In the genomic region with DNA sequence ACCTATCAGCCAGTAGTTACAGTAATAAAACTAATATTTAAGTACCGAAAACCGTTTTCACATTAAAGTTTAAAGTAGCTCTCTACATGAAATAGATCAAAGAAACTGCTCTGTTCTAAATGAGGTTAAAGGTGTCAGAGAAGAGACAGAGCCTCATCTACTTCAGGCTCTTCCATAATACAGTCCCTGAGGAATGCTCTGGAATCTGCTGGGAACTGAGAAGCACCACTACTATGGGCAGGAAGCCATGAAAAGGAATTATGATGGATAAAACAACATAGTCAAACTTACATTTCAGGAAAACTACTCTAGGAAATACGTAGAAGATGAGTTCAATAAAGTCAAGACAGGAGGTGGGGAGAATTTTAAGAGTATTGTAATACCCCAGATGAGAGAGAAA, we compare ENCODE assay signal across 23 cellular contexts. TPM values are rescaled to one million over a fixed set of nuclear protein-coding genes. Genes with fewer than 3 reads are reported as not detected.
DNase-seq lines count a peak whose midpoint lies in the region; ATAC-seq and TF ChIP-seq lines count a peak whose summit lies in the region.
"Had no signal": no experiment of that assay in that cellular context is flagged by ENCODE, and none has a peak within 500 bp of the region (broad histone marks: within the 10 kb centered on the region; RNA-seq: fewer than 3 reads in every experiment).

No MANE protein-coding gene starts in this region.

- no peaks in the 10 kb centered on the region for H3K27me3 ChIP-seq in CD4-positive, alpha-beta memory T cell (ENCODE audit: insufficient read depth, low read length)
- H3K27me3 ChIP-seq in RWPE2 (ENCODE audit: insufficient read depth, poor library complexity, severe bottlenecking), result no peaks in the 10 kb centered on the region
- no peaks in the 10 kb centered on the region for H3K27me3 ChIP-seq in vagina
- H3K27me3 ChIP-seq: adrenal gland, esophagus squamous epithelium had no signal

- peaks cover 12 to 15% of the 10 kb centered on the region in 2 donors for H3K36me3 Mint-ChIP-seq in CD4-positive, alpha-beta memory T cell
- H3K36me3 Mint-ChIP-seq in activated naive CD4-positive, alpha-beta T cell treated with anti-CD3 and anti-CD28 coated beads for 36 hours (ENCODE audit: low read depth), result peaks cover 7% of the 10 kb centered on the region
- H3K36me3 Mint-ChIP-seq: IgD-negative memory B cell had no signal

- intact Hi-C loops in CD4-positive, alpha-beta memory T cell (cut with micrococcal nuclease), result loop anchor here (2.0 kb wide), 1 partner anchor 59 kb away; the partner anchor contains the start of gene ROCK1
- intact Hi-C loops in vagina (cut with DNase I), result no loop called here
- intact Hi-C loops in activated naive CD4-positive, alpha-beta T cell treated with anti-CD3 and anti-CD28 coated beads for 36 hours (cut with micrococcal nuclease), result no loop called here

- DNase-seq in CD4-positive, alpha-beta memory T cell, result no peak
- DNase-seq in RWPE2 (ENCODE audit: low spot score) (no peak), fibroblast of mammary gland (ENCODE audit: low read depth) (peak; percentile 42), skeletal muscle cell (ENCODE audit: low read depth) (peak; percentile 14), globus pallidus (ENCODE audit: low spot score) (no peak), vagina (ENCODE audit: extremely low spot score in 2 of 2) (no peak)
- no peak for DNase-seq in activated naive CD4-positive, alpha-beta T cell treated with anti-CD3 and anti-CD28 coated beads for 36 hours
- DNase-seq: activated CD4-positive, alpha-beta memory T cell treated with anti-CD3 and anti-CD28 coated beads, Interleukin-2, amount 10 ng/mL, durations not matched to agents 7 days and 5 days; activated effector memory CD4-positive, alpha-beta T cell treated with anti-CD3 and anti-CD28 coated beads, Interleukin-2, amount 50 U/mL, for 16 hours; adrenal gland; cortex of kidney; endodermal cell; esophagus squamous epithelium; kidney glomerular epithelial cell; NCI-H1417 treated with DMSO at 0.1 percent for 48 hours; NCI-H446; SHP77 treated with DMSO at 0.1 percent for 48 hours; small intestine; stimulated activated CD4-positive, alpha-beta T cell treated with anti-CD3 and anti-CD28 coated beads, Interleukin-2, amount 100 ng/mL, for 24 hours had no signal

- peak overlapping the region in 6 of 7 donors; percentile 3 to 80 (median 39) for H3K27ac Mint-ChIP-seq in CD4-positive, alpha-beta memory T cell
- H3K27ac Mint-ChIP-seq in activated naive CD4-positive, alpha-beta T cell treated with anti-CD3 and anti-CD28 coated beads for 36 hours, result no peak overlapping the region
- H3K27ac Mint-ChIP-seq: activated CD4-positive, alpha-beta memory T cell treated with anti-CD3 and anti-CD28 coated beads, Interleukin-2, amount 10 ng/mL, durations not matched to agents 7 days and 5 days; endodermal cell had no signal

- no peak for TF ChIP-seq POLR2A in vagina (IDR thresholded peaks at IDR 0.05)

- POLR2A ChIA-PET in CD4-positive, alpha-beta memory T cell (lab: Charles Lee; ENCODE audit: partially characterized antibody), result interaction anchor here (1.0 kb wide), 1 partner anchor 49 kb away, joined by 3 read pairs; no protein-coding TSS in a partner anchor

- no peaks in the 10 kb centered on the region for H3K27me3 Mint-ChIP-seq in CD4-positive, alpha-beta memory T cell
- H3K27me3 Mint-ChIP-seq in activated naive CD4-positive, alpha-beta T cell treated with anti-CD3 and anti-CD28 coated beads for 36 hours (ENCODE audit: low read depth), result no peaks in the 10 kb centered on the region
- H3K27me3 Mint-ChIP-seq: activated CD4-positive, alpha-beta memory T cell treated with anti-CD3 and anti-CD28 coated beads, Interleukin-2, amount 10 ng/mL, durations not matched to agents 7 days and 5 days; IgD-negative memory B cell had no signal

- H3K36me3 ChIP-seq in CD4-positive, alpha-beta memory T cell (ENCODE audit: insufficient read depth, low read length), result peaks cover 3% of the 10 kb centered on the region
- peaks cover 19% of the 10 kb centered on the region for H3K36me3 ChIP-seq in RWPE2 (ENCODE audit: low read depth)
- H3K36me3 ChIP-seq in vagina, result no peaks in the 10 kb centered on the region
- H3K36me3 ChIP-seq: adrenal gland had no signal

- H3K4me1 ChIP-seq in CD4-positive, alpha-beta memory T cell (ENCODE audit: insufficient read depth, low read length), result peaks cover 65% of the 10 kb centered on the region
- H3K4me1 ChIP-seq in RWPE2 (ENCODE audit: insufficient read depth, poor library complexity, severe bottlenecking) (peaks cover 17% of the 10 kb centered on the region), vagina (peaks cover 39% of the 10 kb centered on the region)

- peaks cover 36 to 60% (median 48%) of the 10 kb centered on the region in 4 donors for H3K4me1 Mint-ChIP-seq in CD4-positive, alpha-beta memory T cell
- peaks cover 34% of the 10 kb centered on the region for H3K4me1 Mint-ChIP-seq in activated naive CD4-positive, alpha-beta T cell treated with anti-CD3 and anti-CD28 coated beads for 36 hours (ENCODE audit: low read depth)
- H3K4me1 Mint-ChIP-seq: endodermal cell had no signal

- CTCF ChIA-PET in CD4-positive, alpha-beta memory T cell (lab: Charles Lee; ENCODE audit: partially characterized antibody), result interaction anchor here (1.2 kb wide), 1 partner anchor 9 kb away, joined by 3 read pairs; no protein-coding TSS in a partner anchor
- CTCF ChIA-PET in activated naive CD4-positive, alpha-beta T cell treated with anti-CD3 and anti-CD28 coated beads for 36 hours (lab: Charles Lee), result interaction anchor here (0.5 to 1.3 kb wide), 3 partner anchors 9 to 85 kb away, joined by 3 read pairs; no protein-coding TSS in a partner anchor

- no peak overlapping the region for H3K27ac ChIP-seq in CD4-positive, alpha-beta memory T cell (ENCODE audit: low read depth, low read length)
- peak overlapping the region; percentile 82 for H3K27ac ChIP-seq in RWPE2 (ENCODE audit: poor library complexity, severe bottlenecking)
- H3K27ac ChIP-seq in vagina, result no peak overlapping the region
- H3K27ac ChIP-seq: adrenal gland, C4-2B had no signal

- no peak overlapping the region for H3K4me3 ChIP-seq in CD4-positive, alpha-beta memory T cell (ENCODE audit: low read length in 2 of 2)
- H3K4me3 ChIP-seq in RWPE2 (ENCODE audit: severe bottlenecking), result no peak overlapping the region
- H3K4me3 ChIP-seq in fibroblast of mammary gland (ENCODE audit: control insufficient read depth, low read depth, low read length), result no peak overlapping the region
- H3K4me3 ChIP-seq in skeletal muscle cell (ENCODE audit: low read depth, low read length), result no peak overlapping the region
- H3K4me3 ChIP-seq in vagina, result no peak overlapping the region
- H3K4me3 ChIP-seq: adrenal gland, esophagus squamous epithelium had no signal

- no peaks in the 10 kb centered on the region for H3K9me3 ChIP-seq in CD4-positive, alpha-beta memory T cell (ENCODE audit: control insufficient read depth in 1 of 2, low read length in 2 of 2)
- no peaks in the 10 kb centered on the region for H3K9me3 ChIP-seq in RWPE2 (ENCODE audit: severe bottlenecking)
- H3K9me3 ChIP-seq in vagina, result no peaks in the 10 kb centered on the region
- H3K9me3 ChIP-seq: adrenal gland, esophagus squamous epithelium had no signal

- ATAC-seq in RWPE2 (ENCODE audit: low read depth), result no peak
- no peak for ATAC-seq in GM18868 (IDR thresholded peaks at IDR 0.05; ENCODE audit: unreplicated experiment)
- ATAC-seq: activated CD4-positive, CD25-positive, alpha-beta regulatory T cell treated with anti-CD3 and anti-CD28 coated beads, Interleukin-2, amount 50 U/mL, for 24 hours had no signal

- peak overlapping the region in 1 of 8 donors; percentile 0 for H3K4me3 Mint-ChIP-seq in CD4-positive, alpha-beta memory T cell
- H3K4me3 Mint-ChIP-seq in activated naive CD4-positive, alpha-beta T cell treated with anti-CD3 and anti-CD28 coated beads for 36 hours, result no peak overlapping the region
- H3K4me3 Mint-ChIP-seq: activated CD4-positive, alpha-beta memory T cell treated with anti-CD3 and anti-CD28 coated beads, Interleukin-2, amount 10 ng/mL, durations not matched to agents 7 days and 5 days; endodermal cell had no signal

- H3K9me3 Mint-ChIP-seq in CD4-positive, alpha-beta memory T cell, result no peaks in the 10 kb centered on the region
- H3K9me3 Mint-ChIP-seq in activated naive CD4-positive, alpha-beta T cell treated with anti-CD3 and anti-CD28 coated beads for 36 hours, result no peaks in the 10 kb centered on the region
- H3K9me3 Mint-ChIP-seq: activated CD4-positive, alpha-beta memory T cell treated with anti-CD3 and anti-CD28 coated beads, Interleukin-2, amount 10 ng/mL, durations not matched to agents 7 days and 5 days; endodermal cell; IgD-negative memory B cell had no signal

- no peak for TF ChIP-seq CTCF in RWPE2 (IDR thresholded peaks at IDR 0.05; ENCODE audit: poor library complexity, severe bottlenecking)
- no peak for TF ChIP-seq CTCF in fibroblast of mammary gland (conservative IDR thresholded peaks at IDR 0.05; ENCODE audit: control insufficient read depth, insufficient read depth, low read depth, low read length)
- no peak for TF ChIP-seq CTCF in vagina (IDR thresholded peaks at IDR 0.05)

RNA-seq across cellular contexts. Expression of gene ROCK1, which starts 60.0 kb away (rescaled TPM):
- total RNA-seq in CD4-positive, alpha-beta memory T cell, result 10 to 100 TPM; 80.7 to 82.8 TPM
- polyA plus RNA-seq in CD4-positive, alpha-beta memory T cell, result 10 to 100 TPM; 13.0 to 52.2 TPM
- total RNA-seq in vagina, result 39.0 TPM
- total RNA-seq in activated naive CD4-positive, alpha-beta T cell treated with anti-CD3 and anti-CD28 coated beads for 36 hours, result 10 to 100 TPM; 49.8 to 51.5 TPM

Comparison
In these comparisons a context has a peak if more than half of its experiments do, and no peak if none do; other contexts are left out.
1. DNase-seq: peak in fibroblast of mammary gland (single experiment) and skeletal muscle cell (single experiment); none in CD4-positive, alpha-beta memory T cell (0 of 5), RWPE2 (single experiment), globus pallidus (single experiment), vagina (0 of 2) and activated naive CD4-positive, alpha-beta T cell treated with anti-CD3 and anti-CD28 coated beads for 36 hours (single experiment).